Comparison of ENCODE assay signal across 25 cellular contexts in genomic region chrX:142828129-142828528, GRCh38.
"Had no signal": no experiment of that assay in that cellular context is flagged by ENCODE, and none has a peak within 500 bp of the region (broad histone marks: within the 10 kb centered on the region; RNA-seq: fewer than 3 reads in every experiment).

No MANE protein-coding gene starts in this region.

- H3K9ac ChIP-seq: neural progenitor cell, parathyroid adenoma had no signal

- H3K4me2 ChIP-seq: neural progenitor cell had no signal

- H3K9me3 ChIP-seq: ovary, psoas muscle, right lobe of liver, sigmoid colon, stomach, suprapubic skin, testis, tibial artery, transverse colon, upper lobe of right lung, uterus had no signal

- H2AFZ ChIP-seq: neural progenitor cell, parathyroid adenoma had no signal

- DNase-seq: natural killer cell; occipital lobe; ovary; posterior cingulate gyrus; psoas muscle; right cardiac atrium; right lobe of liver; sigmoid colon; small intestine; stimulated activated CD4-positive, alpha-beta T cell treated with anti-CD3 and anti-CD28 coated beads, Interleukin-15, amount 100 ng/mL, for 24 hours; stimulated activated CD4-positive, alpha-beta T cell treated with anti-CD3 and anti-CD28 coated beads, Interleukin-2, amount 100 ng/mL, for 24 hours; stimulated activated CD4-positive, alpha-beta T cell treated with anti-CD3 and anti-CD28 coated beads, Interleukin-2, amount 100 ng/mL, for 48 hours; stimulated activated CD4-positive, alpha-beta T cell treated with anti-CD3 and anti-CD28 coated beads, Interleukin-4, amount 100 ng/mL, for 24 hours; stimulated activated naive B cell treated with anti-CD40 and anti-IgM and Interleukin-4, amounts not matched to agents 10 μg/mL and 1 μg/mL and 100 μg/mL, for 72 hours; stimulated activated naive CD4-positive, alpha-beta T cell treated with Interleukin-2 at 50 U/mL for 16 hours; stomach; testis; tibial artery; transverse colon; upper lobe of right lung; uterus had no signal

- H3K36me3 ChIP-seq: neural progenitor cell, ovary, right lobe of liver, sigmoid colon, stomach, suprapubic skin, tibial artery, transverse colon, upper lobe of right lung, uterus had no signal

- H3K27me3 ChIP-seq: neural progenitor cell, ovary, right lobe of liver, sigmoid colon, stomach, suprapubic skin, testis, tibial artery, transverse colon, upper lobe of right lung, uterus had no signal

- ATAC-seq: natural killer cell; psoas muscle; right cardiac atrium; right lobe of liver; stimulated activated effector memory CD8-positive, alpha-beta T cell treated with anti-CD3 and anti-CD28 coated beads, Interleukin-12 subunit alpha, Interleukin-12 subunit beta, amount 100 ng/mL, for 72 hours; stimulated activated naive B cell treated with anti-CD40 and anti-IgM and Interleukin-4, amounts not matched to agents 10 μg/mL and 1 μg/mL and 100 μg/mL, for 72 hours; upper lobe of right lung had no signal

- H3K27ac ChIP-seq: neural progenitor cell, ovary, parathyroid adenoma, psoas muscle, right lobe of liver, sigmoid colon, stomach, suprapubic skin, testis, tibial artery, transverse colon, upper lobe of right lung, uterus had no signal

- H3K79me2 ChIP-seq: parathyroid adenoma had no signal

- H3K4me3 ChIP-seq: neural progenitor cell, ovary, psoas muscle, right lobe of liver, sigmoid colon, stomach, suprapubic skin, testis, tibial artery, transverse colon, upper lobe of right lung, uterus had no signal

- H3K4me1 ChIP-seq: neural progenitor cell, parathyroid adenoma, psoas muscle, right lobe of liver, sigmoid colon, stomach, suprapubic skin, testis, tibial artery, transverse colon, upper lobe of right lung, uterus had no signal
